In genomic region chr7:157545681-157546060, GRCh38 we compare ENCODE assay signal across 16 cellular contexts.
DNase-seq lines count a peak whose midpoint lies in the region; ATAC-seq and TF ChIP-seq lines count a peak whose summit lies in the region.
"Had no signal": no experiment of that assay in that cellular context is flagged by ENCODE, and none has a peak within 500 bp of the region (broad histone marks: within the 10 kb centered on the region; RNA-seq: fewer than 3 reads in every experiment).

No MANE protein-coding gene starts in this region.

- H3K27me3 ChIP-seq in osteoblast (ENCODE audit: insufficient read depth, low read length) (no peaks in the 10 kb centered on the region), spleen (replicated peaks in 1 of 7) (no peaks in the 10 kb centered on the region)

- H3K4me3 ChIP-seq in osteoblast (ENCODE audit: insufficient read depth, low read length) (no peak overlapping the region), spleen (no peak overlapping the region)
- H3K4me3 ChIP-seq: BLaER1 treated with 17β-estradiol and CSF1 and Interleukin-3, amounts not matched to agents 10 nM and 100 nM had no signal

- intact Hi-C loops in Right ventricle myocardium superior (cut with DNase I) (no loop called here), left ventricle myocardium superior (cut with micrococcal nuclease) (no loop called here), spleen (cut with DNase I; ENCODE audit: low total_unique reads) (no loop called here)

- DNase-seq in Right ventricle myocardium superior (peak; percentile 13), left ventricle myocardium superior (no peak), chondrocyte (ENCODE audit: low spot score) (peak; percentile 59), osteoblast (ENCODE audit: insufficient read length, low spot score, missing footprints) (peak; percentile 51), spleen (peak; percentile 22), NCI-H1930 (lab: John Stamatoyannopoulos, UW) (no peak), KG1 (lab: John Stamatoyannopoulos, UW) (no peak), NCI-H226 (no peak)
- DNase-seq: ACHN; CD4-positive, CD25-positive, alpha-beta regulatory T cell; DMS53; GF-D8; HCEC 1CT; HFFc6 had no signal

- H3K27me3 Mint-ChIP-seq in chondrocyte (ENCODE audit: low read depth) = peaks cover 18% of the 10 kb centered on the region
- H3K27me3 Mint-ChIP-seq: CD4-positive, CD25-positive, alpha-beta regulatory T cell had no signal

- H3K9me3 ChIP-seq in osteoblast (ENCODE audit: low read depth, low read length) (no peaks in the 10 kb centered on the region), spleen (no peaks in the 10 kb centered on the region)
- H3K9me3 ChIP-seq: BLaER1 treated with 17β-estradiol and CSF1 and Interleukin-3, amounts not matched to agents 10 nM and 100 nM had no signal

- H3K79me2 ChIP-seq in osteoblast (ENCODE audit: insufficient read depth, low read length) = no peaks in the 10 kb centered on the region

- H3K4me3 Mint-ChIP-seq in chondrocyte (ENCODE audit: unreplicated experiment) = no peak overlapping the region
- H3K4me3 Mint-ChIP-seq: CD4-positive, CD25-positive, alpha-beta regulatory T cell; HFFc6 had no signal

- H3K4me1 ChIP-seq in osteoblast (ENCODE audit: insufficient read depth, low read length) = no peaks in the 10 kb centered on the region
- H3K4me1 ChIP-seq in spleen = no peaks in the 10 kb centered on the region

- TF ChIP-seq CTCF in chondrocyte (IDR thresholded peaks at IDR 0.05) (no peak), osteoblast (IDR thresholded peaks at IDR 0.05; ENCODE audit: extremely low read depth, low read depth, low read length) (no peak), spleen (IDR thresholded peaks at IDR 0.05 in 8 of 11, conservative IDR thresholded peaks at IDR 0.05 in 3 of 11) (no peak)

- no peaks in the 10 kb centered on the region for H3K9me3 Mint-ChIP-seq in chondrocyte (ENCODE audit: low read depth)
- H3K9me3 Mint-ChIP-seq: CD4-positive, CD25-positive, alpha-beta regulatory T cell had no signal

- no peak overlapping the region for H2AFZ ChIP-seq in osteoblast (ENCODE audit: low read length)

- H3K27ac ChIP-seq in osteoblast (ENCODE audit: low read depth, low read length) (no peak overlapping the region), spleen (no peak overlapping the region)
- H3K27ac ChIP-seq: BLaER1 treated with 17β-estradiol and CSF1 and Interleukin-3, amounts not matched to agents 10 nM and 100 nM; HL-60 had no signal

- 89 to 96% (median 93%) methylated on average over 17 of the region's 17 CpGs for WGBS in spleen, 5 donors

- H4K20me1 ChIP-seq in osteoblast (ENCODE audit: insufficient read depth, low read length) = no peaks in the 10 kb centered on the region

- H3K27ac Mint-ChIP-seq in chondrocyte (ENCODE audit: unreplicated experiment) = no peak overlapping the region
- H3K27ac Mint-ChIP-seq: CD4-positive, CD25-positive, alpha-beta regulatory T cell; HFFc6 had no signal

- ATAC-seq in Right ventricle myocardium superior (ENCODE audit: poor library complexity) (no peak), left ventricle myocardium superior (no peak)

- TF ChIP-seq POLR2A in spleen (IDR thresholded peaks at IDR 0.05) = no peak

- H3K36me3 Mint-ChIP-seq in chondrocyte (ENCODE audit: low read depth) = no peaks in the 10 kb centered on the region

- H3K36me3 ChIP-seq in osteoblast (ENCODE audit: insufficient read depth, low read length) (no peaks in the 10 kb centered on the region), spleen (peaks cover 0 to 70% (median 12%) of the 10 kb centered on the region in 6 donors)
- H3K36me3 ChIP-seq: BLaER1 treated with 17β-estradiol and CSF1 and Interleukin-3, amounts not matched to agents 10 nM and 100 nM had no signal

- H3K4me2 ChIP-seq in osteoblast (ENCODE audit: insufficient read depth, low read length) = no peak overlapping the region

- H3K4me1 Mint-ChIP-seq in chondrocyte (ENCODE audit: low read depth) = no peaks in the 10 kb centered on the region

Comparison
In these comparisons a context has a peak if more than half of its experiments do, and no peak if none do; other contexts are left out.
1. DNase-seq: peak in Right ventricle myocardium superior (single experiment), chondrocyte (single experiment), osteoblast (single experiment) and spleen (single experiment); none in left ventricle myocardium superior (single experiment), NCI-H1930 (0 of 2), KG1 (single experiment) and NCI-H226 (single experiment).